1 cellular context compared by ENCODE assay signal in the genomic region with DNA sequence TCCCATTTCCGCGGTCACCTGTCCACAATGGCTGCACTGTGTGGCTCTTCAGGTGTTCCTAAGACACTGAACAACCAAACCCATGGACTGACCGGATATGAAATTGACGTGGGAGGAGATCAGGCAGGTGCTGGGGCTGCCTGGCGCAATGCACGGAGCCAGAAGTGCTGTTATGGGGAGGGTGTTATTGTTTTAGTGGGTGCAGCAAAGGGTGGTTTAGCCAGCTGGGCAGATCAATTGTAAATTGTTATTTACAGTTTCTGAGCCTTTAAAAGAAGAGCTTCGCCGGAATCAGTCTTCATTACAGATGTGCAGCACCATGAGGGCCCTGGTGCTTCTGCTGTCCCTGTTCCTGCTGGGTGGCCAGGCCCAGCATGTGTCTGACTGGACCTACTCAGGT.
TF ChIP-seq lines count a peak whose summit lies in the region.

TSS of gene CA6 (plus strand) at position 301 of the 400 bp plus-strand sequence. CDS start at position 320, 19 bp downstream.

TF ChIP-seq in WTC11, 78 proteins besides CTCF, POLR2A, EP300 and RAD21:
- no peak for TF ChIP-seq ZBTB43 (CRISPR knock-in tag; IDR thresholded peaks at IDR 0.05)
- TF ChIP-seq JUN (CRISPR knock-in tag; IDR thresholded peaks at IDR 0.05), result no peak
- TF ChIP-seq ZNF232 (CRISPR knock-in tag; IDR thresholded peaks at IDR 0.05), result no peak
- TF ChIP-seq TEAD4 (CRISPR knock-in tag; IDR thresholded peaks at IDR 0.05), result no peak
- TF ChIP-seq CBFB (CRISPR knock-in tag; IDR thresholded peaks at IDR 0.05; ENCODE audit: low read depth), result no peak
- TF ChIP-seq TEAD1 (CRISPR knock-in tag; IDR thresholded peaks at IDR 0.05), result no peak
- no peak for TF ChIP-seq NFE2L1 (CRISPR knock-in tag; IDR thresholded peaks at IDR 0.05)
- no peak for TF ChIP-seq CREM (CRISPR knock-in tag; IDR thresholded peaks at IDR 0.05)
- TF ChIP-seq JAZF1 (CRISPR knock-in tag; IDR thresholded peaks at IDR 0.05), result no peak
- no peak for TF ChIP-seq EMX1 (CRISPR knock-in tag; IDR thresholded peaks at IDR 0.05)
- TF ChIP-seq ATF3 (CRISPR knock-in tag; conservative IDR thresholded peaks at IDR 0.05), result no peak
- TF ChIP-seq ZNF671 (CRISPR knock-in tag; IDR thresholded peaks at IDR 0.05), result no peak
- no peak for TF ChIP-seq FOXP4 (CRISPR knock-in tag; IDR thresholded peaks at IDR 0.05)
- no peak for TF ChIP-seq CREB1 (CRISPR knock-in tag; IDR thresholded peaks at IDR 0.05)
- no peak for TF ChIP-seq SP1 (CRISPR knock-in tag; conservative IDR thresholded peaks at IDR 0.05)
- TF ChIP-seq ZNF219 (CRISPR knock-in tag; IDR thresholded peaks at IDR 0.05; ENCODE audit: borderline replicate concordance), result no peak
- TF ChIP-seq FOXJ3 (CRISPR knock-in tag; IDR thresholded peaks at IDR 0.05; ENCODE audit: borderline replicate concordance), result no peak
- TF ChIP-seq ZNF416 (CRISPR knock-in tag; IDR thresholded peaks at IDR 0.05), result no peak
- no peak for TF ChIP-seq E2F4 (CRISPR knock-in tag; IDR thresholded peaks at IDR 0.05; ENCODE audit: borderline replicate concordance, low read depth)
